Comparison of ENCODE assay signal across 22 cellular contexts in genomic region chr13:100662470-100663211, GRCh38.
"Had no signal": no experiment of that assay in that cellular context is flagged by ENCODE, and none has a peak within 500 bp of the region (broad histone marks: within the 10 kb centered on the region; RNA-seq: fewer than 3 reads in every experiment).

No MANE protein-coding gene starts in this region.

- H3K4me1 ChIP-seq: breast epithelium, left ventricle myocardium inferior, psoas muscle, right atrium auricular region, vagina had no signal

- FAIRE-seq: endometrium had no signal

- H3K27me3 Mint-ChIP-seq: activated B cell treated with CpG ODN at 0.5 μM for 24 hours; activated CD4-positive, alpha-beta memory T cell treated with anti-CD3 and anti-CD28 coated beads for 36 hours; activated CD4-positive, alpha-beta T cell treated with anti-CD3 and anti-CD28 coated beads for 36 hours; activated naive CD8-positive, alpha-beta T cell treated with anti-CD3 and anti-CD28 coated beads for 36 hours; naive thymus-derived CD8-positive, alpha-beta T cell; stimulated activated naive CD8-positive, alpha-beta T cell treated with anti-CD3 and anti-CD28 coated beads, Interleukin-15, Interleukin-2, amounts not matched to agents 100 ng/mL and 50 ng/mL, for 24 hours had no signal

- H3K4me3 ChIP-seq: breast epithelium, left ventricle myocardium inferior, psoas muscle, right atrium auricular region, suprapubic skin, vagina had no signal

- H3K9me3 Mint-ChIP-seq: activated B cell treated with CpG ODN at 0.5 μM for 24 hours; activated CD4-positive, alpha-beta memory T cell treated with anti-CD3 and anti-CD28 coated beads for 36 hours; activated naive CD8-positive, alpha-beta T cell treated with anti-CD3 and anti-CD28 coated beads for 36 hours; mesothelial cell of epicardium; naive thymus-derived CD8-positive, alpha-beta T cell; stimulated activated naive CD8-positive, alpha-beta T cell treated with anti-CD3 and anti-CD28 coated beads, Interleukin-15, Interleukin-2, amounts not matched to agents 100 ng/mL and 50 ng/mL, for 24 hours; T-helper 1 cell treated with Interleukin-12 subunit alpha and Interleukin-12 subunit beta and Interleukin-4 antibody, amounts not matched to agents 30 μg/mL and 1 μg/mL, for 36 hours had no signal

- H3K9me3 ChIP-seq: breast epithelium, left ventricle myocardium inferior, psoas muscle, right atrium auricular region, suprapubic skin, vagina had no signal

- H3K27me3 ChIP-seq: breast epithelium, right atrium auricular region, suprapubic skin, vagina had no signal

- H3K27ac ChIP-seq: breast epithelium, left ventricle myocardium inferior, psoas muscle, right atrium auricular region, suprapubic skin, vagina had no signal

- H3K27ac Mint-ChIP-seq: activated B cell treated with CpG ODN at 0.5 μM for 24 hours; activated CD4-positive, alpha-beta memory T cell treated with anti-CD3 and anti-CD28 coated beads for 36 hours; activated CD4-positive, alpha-beta T cell treated with anti-CD3 and anti-CD28 coated beads for 36 hours; activated naive CD8-positive, alpha-beta T cell treated with anti-CD3 and anti-CD28 coated beads for 36 hours; mesothelial cell of epicardium; stimulated activated naive CD8-positive, alpha-beta T cell treated with anti-CD3 and anti-CD28 coated beads, Interleukin-15, Interleukin-2, amounts not matched to agents 100 ng/mL and 50 ng/mL, for 24 hours; T-helper 1 cell treated with Interleukin-12 subunit alpha and Interleukin-12 subunit beta and Interleukin-4 antibody, amounts not matched to agents 30 μg/mL and 1 μg/mL, for 36 hours had no signal

- ATAC-seq: activated CD4-positive, alpha-beta T cell treated with anti-CD3 and anti-CD28 coated beads for 36 hours; naive thymus-derived CD8-positive, alpha-beta T cell; psoas muscle had no signal

- DNase-seq: activated B cell treated with CpG ODN at 0.5 μM for 24 hours; activated CD4-positive, alpha-beta memory T cell treated with anti-CD3 and anti-CD28 coated beads for 36 hours; activated CD4-positive, alpha-beta T cell treated with anti-CD3 and anti-CD28 coated beads for 36 hours; activated naive CD4-positive, alpha-beta T cell treated with Interleukin-2 at 50 U/mL for 16 hours; activated naive CD8-positive, alpha-beta T cell treated with anti-CD3 and anti-CD28 coated beads for 36 hours; activated T-cell treated with anti-CD3 and anti-CD28 coated beads, Interleukin-2, amount 50 U/mL, for 1 hour; effector CD4-positive, alpha-beta T cell; erythroblast; foreskin fibroblast; kidney glomerular epithelial cell; left ventricle myocardium inferior; naive thymus-derived CD8-positive, alpha-beta T cell; psoas muscle; trophoblast cell had no signal

- H3K36me3 ChIP-seq: breast epithelium had no signal

- H3K4me3 Mint-ChIP-seq: activated B cell treated with CpG ODN at 0.5 μM for 24 hours; activated CD4-positive, alpha-beta memory T cell treated with anti-CD3 and anti-CD28 coated beads for 36 hours; activated CD4-positive, alpha-beta T cell treated with anti-CD3 and anti-CD28 coated beads for 36 hours; activated naive CD8-positive, alpha-beta T cell treated with anti-CD3 and anti-CD28 coated beads for 36 hours; mesothelial cell of epicardium; naive thymus-derived CD8-positive, alpha-beta T cell; stimulated activated naive CD8-positive, alpha-beta T cell treated with anti-CD3 and anti-CD28 coated beads, Interleukin-15, Interleukin-2, amounts not matched to agents 100 ng/mL and 50 ng/mL, for 24 hours; T-helper 1 cell treated with Interleukin-12 subunit alpha and Interleukin-12 subunit beta and Interleukin-4 antibody, amounts not matched to agents 30 μg/mL and 1 μg/mL, for 36 hours had no signal
